In genomic region chr3:183884437-183885296, GRCh38 we compare ENCODE assay signal across 8 cellular contexts. TPM values are rescaled to one million over a fixed set of nuclear protein-coding genes. Genes with fewer than 3 reads are reported as not detected.
DNase-seq lines count a peak whose midpoint lies in the region; ATAC-seq and TF ChIP-seq lines count a peak whose summit lies in the region.

PARL (minus strand) TSS chr3:183884880; CDS start chr3:183884846, 34 bp downstream.

- POLR2A ChIA-PET in activated B cell treated with CpG ODN at 0.5 μM for 24 hours (lab: Charles Lee): interaction anchor here (0.5 to 2.0 kb wide), 11 partner anchors 9 to 503 kb away, joined by 3 to 11 read pairs (median 4); partner anchors contain the start of genes ABCF3, ALG3, EEF1AKMT4 and EIF2B5

- H3K27ac ChIP-seq in caudate nucleus (ENCODE audit: low read depth, low read length): peak within 1 kb of the TSS; percentile 69

- ATAC-seq in HG03196 (IDR thresholded peaks at IDR 0.05; ENCODE audit: unreplicated experiment): peak; percentile 99
- ATAC-seq in activated B cell treated with CpG ODN at 0.5 μM for 24 hours (ENCODE audit: low read depth): peak; percentile 99

- peak within 1 kb of the TSS; percentile 85 for H3K27ac Mint-ChIP-seq in activated B cell treated with CpG ODN at 0.5 μM for 24 hours

- H3K36me3 Mint-ChIP-seq in activated B cell treated with CpG ODN at 0.5 μM for 24 hours (ENCODE audit: low read depth): peaks cover 15% of the 10 kb centered on the region

- H3K9me3 Mint-ChIP-seq in activated B cell treated with CpG ODN at 0.5 μM for 24 hours: no peaks in the 10 kb centered on the region

- intact Hi-C loops in activated B cell treated with CpG ODN at 0.5 μM for 24 hours (cut with micrococcal nuclease): loop anchor here (1.0 to 10.0 kb wide), 7 partner anchors 365 to 1400 kb away; partner anchors contain the start of genes EEF1AKMT4, PSMD2 and VPS8

- DNase-seq in AG09319 (ENCODE audit: extremely low read depth, low read depth) (peak; percentile 65), NCI-H226 (peak; percentile 83), activated B cell treated with CpG ODN at 0.5 μM for 24 hours (peak; percentile 94), caudate nucleus (lab: John Stamatoyannopoulos, UW) (peak; percentile 41 to 99 (median 92)), iris pigment epithelial cell (ENCODE audit: low read depth) (peak; percentile 86)
- DNase-seq in stimulated activated CD4-positive, alpha-beta T cell treated with anti-CD3 and anti-CD28 coated beads, Interleukin-12 subunit alpha, Interleukin-12 subunit beta, amount 100 ng/mL, for 4 hours: peak; percentile 97

- peak; percentile 97 for TF ChIP-seq CTCF in AG09319 (IDR thresholded peaks at IDR 0.05; ENCODE audit: low read depth, low read length)
- no peak for TF ChIP-seq CTCF in activated B cell treated with CpG ODN at 0.5 μM for 24 hours (IDR thresholded peaks at IDR 0.05)

- H3K27me3 Mint-ChIP-seq in activated B cell treated with CpG ODN at 0.5 μM for 24 hours: peaks cover 2% of the 10 kb centered on the region

- CTCF ChIA-PET in activated B cell treated with CpG ODN at 0.5 μM for 24 hours (lab: Charles Lee): interaction anchor here (0.6 to 1.8 kb wide), 13 partner anchors 9 to 700 kb away, joined by 3 to 11 read pairs (median 4); partner anchors contain the start of genes ABCC5 and EIF2B5

- peak within 1 kb of the TSS; percentile 98 for H3K4me3 Mint-ChIP-seq in activated B cell treated with CpG ODN at 0.5 μM for 24 hours

- peaks cover 36% of the 10 kb centered on the region for H3K4me1 Mint-ChIP-seq in activated B cell treated with CpG ODN at 0.5 μM for 24 hours

- peak; percentile 88 for TF ChIP-seq POLR2A in GM18951 (IDR thresholded peaks at IDR 0.05; ENCODE audit: extremely low read depth, insufficient read depth, insufficient read length)

- in situ Hi-C loops in GM18951 (cut with MboI; ENCODE audit: low sequenced_read_pairs, unreplicated experiment): no loop called here

RNA-seq across cellular contexts. Expression of gene PARL, which starts in this region (rescaled TPM):
- 57.6 and 57.8 TPM in 2 replicates for total RNA-seq in activated B cell treated with CpG ODN at 0.5 μM for 24 hours

Comparison
In these comparisons a context has a peak if more than half of its experiments do, and no peak if none do; other contexts are left out.
1. Peak in every context shown above with its lines: DNase-seq, ATAC-seq and H3K27ac ChIP-seq.